Comparison of ENCODE assay signal across 18 cellular contexts in the genomic region with DNA sequence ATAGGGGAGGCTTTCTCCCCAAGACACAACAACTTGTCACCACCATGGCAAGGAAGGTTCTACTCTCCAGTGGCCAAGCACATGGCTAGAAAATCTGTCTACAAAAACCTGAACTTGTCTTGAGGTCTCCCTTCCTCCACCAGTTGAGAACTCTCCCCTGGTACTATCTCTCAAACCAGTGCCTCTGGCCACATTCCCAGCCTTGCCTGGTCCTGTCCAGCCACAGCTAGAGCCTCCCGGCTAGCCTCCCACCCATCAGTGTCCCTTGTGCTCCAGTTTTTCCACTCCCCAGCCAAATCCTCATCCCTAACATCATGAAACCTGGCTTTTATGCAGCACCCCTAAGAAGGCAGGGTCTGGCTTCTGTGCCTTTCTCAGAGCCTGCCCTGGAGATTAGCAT.
"Had no signal": no experiment of that assay in that cellular context is flagged by ENCODE, and none has a peak within 500 bp of the region (broad histone marks: within the 10 kb centered on the region; RNA-seq: fewer than 3 reads in every experiment).

No MANE protein-coding gene starts in this region.

- H3K4me3 ChIP-seq: spleen, testis, upper lobe of left lung had no signal

- H3K9me3 ChIP-seq: neutrophil, spleen, testis, upper lobe of left lung had no signal

- H3K27me3 ChIP-seq: neutrophil, spleen, testis, upper lobe of left lung had no signal

- H3K4me3 Mint-ChIP-seq: activated CD4-positive, alpha-beta T cell treated with anti-CD3 and anti-CD28 coated beads, Interleukin-2, amount 10 ng/mL, durations not matched to agents 7 days and 5 days; activated naive CD8-positive, alpha-beta T cell; activated T-cell treated with anti-CD3 and anti-CD28 coated beads, Interleukin-2, amount 50 U/mL, for 72 hours; effector memory CD8-positive, alpha-beta T cell; naive thymus-derived CD8-positive, alpha-beta T cell; stimulated activated memory B cell treated with anti-CD40 and anti-IgM and Interleukin-4, amounts not matched to agents 10 μg/mL and 1 μg/mL and 100 μg/mL, for 72 hours; T-helper 1 cell treated with Interleukin-12 subunit alpha and Interleukin-12 subunit beta and Interleukin-4 antibody, amounts not matched to agents 30 μg/mL and 1 μg/mL, for 36 hours had no signal

- H3K27ac Mint-ChIP-seq: activated CD4-positive, alpha-beta T cell treated with anti-CD3 and anti-CD28 coated beads, Interleukin-2, amount 10 ng/mL, durations not matched to agents 7 days and 5 days; activated naive CD8-positive, alpha-beta T cell; effector memory CD8-positive, alpha-beta T cell; stimulated activated memory B cell treated with anti-CD40 and anti-IgM and Interleukin-4, amounts not matched to agents 10 μg/mL and 1 μg/mL and 100 μg/mL, for 72 hours; T-helper 1 cell treated with Interleukin-12 subunit alpha and Interleukin-12 subunit beta and Interleukin-4 antibody, amounts not matched to agents 30 μg/mL and 1 μg/mL, for 36 hours had no signal

- H3K36me3 Mint-ChIP-seq: activated naive CD8-positive, alpha-beta T cell; naive thymus-derived CD8-positive, alpha-beta T cell; stimulated activated memory B cell treated with anti-CD40 and anti-IgM and Interleukin-4, amounts not matched to agents 10 μg/mL and 1 μg/mL and 100 μg/mL, for 72 hours had no signal

- H3K27ac ChIP-seq: neutrophil, parathyroid adenoma, testis had no signal

- DNase-seq: activated CD4-positive, alpha-beta T cell treated with anti-CD3 and anti-CD28 coated beads, Interleukin-2, amount 10 ng/mL, durations not matched to agents 7 days and 5 days; activated CD8-positive, alpha-beta memory T cell treated with anti-CD3 and anti-CD28 coated beads, Interleukin-2, amount 50 U/mL, for 4 hours; activated gamma-delta T cell; activated T-cell treated with anti-CD3 and anti-CD28 coated beads, Interleukin-2, amount 50 U/mL, for 72 hours; effector memory CD8-positive, alpha-beta T cell; foreskin melanocyte; glutamatergic neuron; kidney; naive thymus-derived CD8-positive, alpha-beta T cell; spleen; stimulated activated CD4-positive, alpha-beta T cell treated with anti-CD3 and anti-CD28 coated beads, Interleukin-4, amount 100 ng/mL, for 4 hours; testis; upper lobe of left lung had no signal

- H3K9ac ChIP-seq: parathyroid adenoma had no signal

- H3K79me2 ChIP-seq: parathyroid adenoma had no signal

- H3K36me3 ChIP-seq: neutrophil, spleen, upper lobe of left lung had no signal

- ATAC-seq: activated T-cell treated with anti-CD3 and anti-CD28 coated beads, Interleukin-2, amount 50 U/mL, for 72 hours; effector memory CD8-positive, alpha-beta T cell; naive thymus-derived CD8-positive, alpha-beta T cell; stimulated activated memory B cell treated with anti-CD40 and anti-IgM and Interleukin-4, amounts not matched to agents 10 μg/mL and 1 μg/mL and 100 μg/mL, for 72 hours had no signal

- H2AFZ ChIP-seq: parathyroid adenoma had no signal

- H3K9me3 Mint-ChIP-seq: activated CD4-positive, alpha-beta T cell treated with anti-CD3 and anti-CD28 coated beads, Interleukin-2, amount 10 ng/mL, durations not matched to agents 7 days and 5 days; activated T-cell treated with anti-CD3 and anti-CD28 coated beads, Interleukin-2, amount 50 U/mL, for 72 hours; effector memory CD8-positive, alpha-beta T cell; naive thymus-derived CD8-positive, alpha-beta T cell; stimulated activated memory B cell treated with anti-CD40 and anti-IgM and Interleukin-4, amounts not matched to agents 10 μg/mL and 1 μg/mL and 100 μg/mL, for 72 hours; T-helper 1 cell treated with Interleukin-12 subunit alpha and Interleukin-12 subunit beta and Interleukin-4 antibody, amounts not matched to agents 30 μg/mL and 1 μg/mL, for 36 hours had no signal

- H3K4me1 ChIP-seq: parathyroid adenoma, testis had no signal

- H3K4me1 Mint-ChIP-seq: stimulated activated memory B cell treated with anti-CD40 and anti-IgM and Interleukin-4, amounts not matched to agents 10 μg/mL and 1 μg/mL and 100 μg/mL, for 72 hours had no signal
